18 cellular contexts compared by ENCODE assay signal in genomic region chr6:79227445-79227844, GRCh38. TPM values are rescaled to one million over a fixed set of nuclear protein-coding genes. Genes with fewer than 3 reads are reported as not detected.
A peak's percentile ranks its signal among the peaks of the same experiment; 100 is the strongest.
DNase-seq lines count a peak whose midpoint lies in the region; ATAC-seq, FAIRE-seq and TF ChIP-seq lines count a peak whose summit lies in the region.
"Had no signal": no experiment of that assay in that cellular context is flagged by ENCODE, and none has a peak within 500 bp of the region (broad histone marks: within the 10 kb centered on the region; RNA-seq: fewer than 3 reads in every experiment).

No MANE protein-coding gene starts in this region.

- no peak for DNase-seq in HepG2 (ENCODE audit: low spot score)
- no peak for DNase-seq in right lobe of liver
- no peak for DNase-seq in KG1 (lab: John Stamatoyannopoulos, UW)
- DNase-seq: AML-193; Caco-2; Calu3; CD4-positive, alpha-beta T cell; CD8-positive, alpha-beta T cell; DMS79 treated with DMSO at 0.1 percent for 48 hours; GF-D8 had no signal

- no peak overlapping the region for H3K4me2 ChIP-seq in HepG2 (ENCODE audit: low read depth, low read length)
- H3K4me2 ChIP-seq: A549; BLaER1 treated with 17β-estradiol and CSF1 and Interleukin-3, amounts not matched to agents 10 nM and 100 nM had no signal

- H3K27ac ChIP-seq in HepG2 (ENCODE audit: extremely low read length, insufficient read depth, low read length) (no peak overlapping the region), right lobe of liver (no peak overlapping the region)
- H3K27ac ChIP-seq: 22Rv1; A549; BLaER1 treated with 17β-estradiol and CSF1 and Interleukin-3, amounts not matched to agents 10 nM and 100 nM; C4-2B had no signal

- H3K9ac ChIP-seq in HepG2 (ENCODE audit: insufficient read depth, low read depth, low read length) = no peak overlapping the region
- H3K9ac ChIP-seq: BLaER1 treated with 17β-estradiol and CSF1 and Interleukin-3, amounts not matched to agents 10 nM and 100 nM had no signal

- POLR2A ChIA-PET in HepG2 (lab: Yijun Ruan, JAX) = no interaction called here

- H3K79me2 ChIP-seq in HepG2 (ENCODE audit: insufficient read depth, low read length) = peaks cover 83% of the 10 kb centered on the region

- 97% methylated on average over 1 of the region's 1 CpG for WGBS in HepG2 (ENCODE audit: low lambda C conversion rate)
- 94% methylated on average over 1 of the region's 1 CpG for WGBS in right lobe of liver (ENCODE audit: insufficient coverage, low coverage, low lambda C conversion rate, missing lambda C conversion rate)

- BruUV-seq in HepG2 (replicated peaks; lab: Mats Ljungman, UMichigan) = no TSS peak

- TF ChIP-seq EP300 in HepG2 (IDR thresholded peaks at IDR 0.05; ENCODE audit: low read depth in 2 of 2, low read length in 2 of 2) (no peak), HepG2 (CRISPR knock-in tag; IDR thresholded peaks at IDR 0.05; ENCODE audit: borderline replicate concordance) (no peak)

- no peak overlapping the region for H2AFZ ChIP-seq in HepG2 (ENCODE audit: low read length)

- H3K4me1 ChIP-seq in HepG2 (ENCODE audit: insufficient read depth, low read length) (peaks cover 58% of the 10 kb centered on the region), right lobe of liver (peaks cover 0 to 6% (median 0%) of the 10 kb centered on the region in 4 donors)
- H3K4me1 ChIP-seq: A549 had no signal

- in situ Hi-C loops in HepG2 (cut with HindIII; ENCODE audit: extremely low pct_ligation_motif_present, low pct_unique_long_range_greater_than_20kb) = no loop called here

- no peaks in the 10 kb centered on the region for H3K27me3 ChIP-seq in HepG2 (ENCODE audit: control insufficient read depth in 1 of 2, insufficient read depth in 2 of 2, low read length in 2 of 2)
- H3K27me3 ChIP-seq in right lobe of liver = no peaks in the 10 kb centered on the region
- H3K27me3 ChIP-seq: BLaER1 treated with 17β-estradiol and CSF1 and Interleukin-3, amounts not matched to agents 10 nM and 100 nM had no signal

- H3K9me3 ChIP-seq in HepG2 (ENCODE audit: low read length) = no peaks in the 10 kb centered on the region
- H3K9me3 ChIP-seq in right lobe of liver = no peaks in the 10 kb centered on the region
- H3K9me3 ChIP-seq: A549, Caco-2 had no signal

- ATAC-seq in HepG2 = no peak
- no peak for ATAC-seq in right lobe of liver
- ATAC-seq in GM18511 (IDR thresholded peaks at IDR 0.05; ENCODE audit: unreplicated experiment) = no peak
- ATAC-seq: A549; CD8-positive, alpha-beta T cell had no signal

- TF ChIP-seq RAD21 in HepG2 (CRISPR knock-in tag; IDR thresholded peaks at IDR 0.05) = no peak

- H3K36me3 ChIP-seq in HepG2 (replicated peaks in 1 of 2; ENCODE audit: control insufficient read depth in 1 of 2, insufficient read depth in 2 of 2, low read length in 2 of 2) (no peaks in the 10 kb centered on the region), right lobe of liver (no peaks in the 10 kb centered on the region)
- H3K36me3 ChIP-seq: BLaER1 treated with 17β-estradiol and CSF1 and Interleukin-3, amounts not matched to agents 10 nM and 100 nM had no signal

- CTCF ChIA-PET in HepG2 (lab: Yijun Ruan, JAX; ENCODE audit: low intra/inter-chr PET ratio, low total read pairs) = no interaction called here

- no peak for TF ChIP-seq CTCF in HepG2 (CRISPR knock-in tag; IDR thresholded peaks at IDR 0.05)
- no peak for TF ChIP-seq CTCF in right lobe of liver (IDR thresholded peaks at IDR 0.05)

- intact Hi-C loops in HepG2 (cut with micrococcal nuclease; ENCODE audit: unreplicated experiment) = no loop called here
- intact Hi-C loops in right lobe of liver (cut with DNase I) = no loop called here

- no peak overlapping the region for H3K4me3 ChIP-seq in HepG2 (replicated peaks in 1 of 3; ENCODE audit: insufficient read depth in 1 of 3, low read depth in 2 of 3, low read length in 3 of 3)
- H3K4me3 ChIP-seq in right lobe of liver = no peak overlapping the region
- H3K4me3 ChIP-seq: A549; BLaER1 treated with 17β-estradiol and CSF1 and Interleukin-3, amounts not matched to agents 10 nM and 100 nM had no signal

- H4K20me1 ChIP-seq in HepG2 (ENCODE audit: insufficient read depth, low read length) = no peaks in the 10 kb centered on the region
- H4K20me1 ChIP-seq: BLaER1 treated with 17β-estradiol and CSF1 and Interleukin-3, amounts not matched to agents 10 nM and 100 nM had no signal

- TF ChIP-seq POLR2A in HepG2 (IDR thresholded peaks at IDR 0.05; ENCODE audit: insufficient read depth in 1 of 2, low read depth in 2 of 2, low read length in 2 of 2) = no peak
- TF ChIP-seq POLR2A in right lobe of liver (IDR thresholded peaks at IDR 0.05) = no peak

- FAIRE-seq in HepG2 (lab: Jason Lieb, UNC) (no peak), islet of Langerhans (lab: Jason Lieb, UNC) (peak; percentile 30)
- FAIRE-seq: A549, G401.6, GM12891 had no signal

TF ChIP-seq in HepG2, 621 proteins besides CTCF, POLR2A, EP300 and RAD21:
- TF ChIP-seq ZNF629 (CRISPR knock-in tag; conservative IDR thresholded peaks at IDR 0.05) (peak; percentile 80), FIP1L1 (IDR thresholded peaks at IDR 0.05; ENCODE audit: borderline replicate concordance, insufficient read depth, low read depth, low read length) (no peak)

RNA-seq across cellular contexts. Expression of gene HMGN3, which starts 7.0 kb away (rescaled TPM):
- total RNA-seq in HepG2 (2016; rRNA removed; fragmentation: Illumina TruSeq; extraction: Trizol) = 145 and 212 TPM in 2 replicates
- total RNA-seq in HepG2 (2016; cell fraction: cytosol; rRNA removed; fragmentation: Illumina TruSeq; extraction: Trizol; ENCODE audit: low read depth) = 39.0 and 47.5 TPM in 2 replicates
- total RNA-seq in HepG2 (2016; cell fraction: insoluble cytoplasmic fraction; rRNA removed; fragmentation: Illumina TruSeq; extraction: Trizol) = 143 and 216 TPM in 2 replicates
- 52.6 and 56.2 TPM in 2 replicates for total RNA-seq in HepG2 (2016; cell fraction: membrane; rRNA removed; fragmentation: Illumina TruSeq; extraction: Trizol)
- total RNA-seq in HepG2 (2016; cell fraction: nucleus; rRNA removed; fragmentation: Illumina TruSeq; extraction: Trizol) = 70.2 and 76.8 TPM in 2 replicates
- polyA plus RNA-seq in HepG2 (2011; rRNA removed) = 61.8 and 67.9 TPM in 2 replicates
- 24.8 and 33.6 TPM in 2 replicates for polyA plus RNA-seq in HepG2 (2011; cell fraction: cytosol; rRNA removed)
- 78.1 and 86.2 TPM in 2 replicates for polyA plus RNA-seq in HepG2 (2011; cell fraction: nucleus; rRNA removed)
- 48.9 and 78.2 TPM in 2 replicates for polyA plus RNA-seq in HepG2 (2012)
- 58.5 and 83.4 TPM in 2 replicates for polyA plus RNA-seq in HepG2 (2016; cell fraction: cytosol; fragmentation: Illumina TruSeq; extraction: Trizol; ENCODE audit: low read depth)
- 297 and 339 TPM in 2 replicates for polyA plus RNA-seq in HepG2 (2016; cell fraction: insoluble cytoplasmic fraction; fragmentation: Illumina TruSeq; extraction: Trizol; ENCODE audit: low read depth)
- 73.2 and 77.0 TPM in 2 replicates for polyA plus RNA-seq in HepG2 (2016; cell fraction: membrane; fragmentation: Illumina TruSeq; extraction: Trizol; ENCODE audit: low read depth)
- 156 and 167 TPM in 2 replicates for polyA plus RNA-seq in HepG2 (2016; cell fraction: nucleus; fragmentation: Illumina TruSeq; extraction: Trizol; ENCODE audit: insufficient read depth, low read depth)
- 2.4 and 12.5 TPM in 2 replicates for polyA minus RNA-seq in HepG2 (2011; rRNA and poly(A)+ RNA removed; ENCODE audit: low replicate concordance)
- polyA minus RNA-seq in HepG2 (2011; cell fraction: cytosol; rRNA and poly(A)+ RNA removed) = 11.9 and 14.2 TPM in 2 replicates
- 22.8 and 28.2 TPM in 2 replicates for polyA minus RNA-seq in HepG2 (2011; cell fraction: nucleus; rRNA and poly(A)+ RNA removed)
- total RNA-seq in right lobe of liver = 10 to 100 TPM; 25.5 to 37.3 (median 32.9) TPM
